25 cellular contexts compared by ENCODE assay signal in genomic region chr6:71375676-71376075, GRCh38.
A peak's percentile ranks its signal among the peaks of the same experiment; 100 is the strongest.
DNase-seq lines count a peak whose midpoint lies in the region; ATAC-seq and TF ChIP-seq lines count a peak whose summit lies in the region.
"Had no signal": no experiment of that assay in that cellular context is flagged by ENCODE, and none has a peak within 500 bp of the region (broad histone marks: within the 10 kb centered on the region; RNA-seq: fewer than 3 reads in every experiment).

No MANE protein-coding gene starts in this region.

- H3K27ac Mint-ChIP-seq in stimulated activated effector memory CD8-positive, alpha-beta T cell treated with anti-CD3 and anti-CD28 coated beads, Interleukin-12 subunit alpha, Interleukin-12 subunit beta, amount 100 ng/mL, for 72 hours: no peak overlapping the region
- H3K27ac Mint-ChIP-seq: activated CD4-positive, alpha-beta T cell treated with anti-CD3 and anti-CD28 coated beads for 36 hours; progenitor cell of endocrine pancreas had no signal

- TF ChIP-seq CTCF in heart left ventricle (IDR thresholded peaks at IDR 0.05) (no peak), left lung (IDR thresholded peaks at IDR 0.05) (no peak), upper lobe of right lung (IDR thresholded peaks at IDR 0.05) (no peak)

- no peak overlapping the region for H3K4me3 Mint-ChIP-seq in stimulated activated effector memory CD8-positive, alpha-beta T cell treated with anti-CD3 and anti-CD28 coated beads, Interleukin-12 subunit alpha, Interleukin-12 subunit beta, amount 100 ng/mL, for 72 hours
- H3K4me3 Mint-ChIP-seq: activated CD4-positive, alpha-beta T cell treated with anti-CD3 and anti-CD28 coated beads for 36 hours; activated T-cell treated with anti-CD3 and anti-CD28 coated beads, Interleukin-2, amount 50 U/mL, for 4 hours; CD8-positive, alpha-beta memory T cell; type B pancreatic cell had no signal

- H3K27me3 ChIP-seq in heart left ventricle (no peaks in the 10 kb centered on the region), right cardiac atrium (ENCODE audit: control insufficient read depth, insufficient read depth) (no peaks in the 10 kb centered on the region), left lung (no peaks in the 10 kb centered on the region), upper lobe of right lung (no peaks in the 10 kb centered on the region)
- H3K27me3 ChIP-seq: cardiac muscle cell, hepatocyte had no signal

- no peaks in the 10 kb centered on the region for H3K36me3 Mint-ChIP-seq in stimulated activated effector memory CD8-positive, alpha-beta T cell treated with anti-CD3 and anti-CD28 coated beads, Interleukin-12 subunit alpha, Interleukin-12 subunit beta, amount 100 ng/mL, for 72 hours
- H3K36me3 Mint-ChIP-seq: CD8-positive, alpha-beta memory T cell had no signal

- intact Hi-C loops in heart left ventricle (cut with DNase I): no loop called here
- intact Hi-C loops in right cardiac atrium (cut with DNase I): loop anchor here in 1 of 4 donors (10.0 kb wide), 1 partner anchor 709 kb away; no protein-coding TSS in a partner anchor
- intact Hi-C loops in left lung (cut with DNase I): loop anchor here in 1 of 2 donors (10.0 kb wide), 1 partner anchor 109 kb away; no protein-coding TSS in a partner anchor
- intact Hi-C loops in upper lobe of right lung (cut with DNase I): no loop called here

- DNase-seq in heart left ventricle: no peak
- no peak for DNase-seq in right cardiac atrium
- peak; percentile 70 for DNase-seq in dermis blood vessel endothelial cell
- DNase-seq in left lung: no peak
- no peak for DNase-seq in upper lobe of right lung
- no peak for DNase-seq in stimulated activated effector memory CD8-positive, alpha-beta T cell treated with anti-CD3 and anti-CD28 coated beads, Interleukin-12 subunit alpha, Interleukin-12 subunit beta, amount 100 ng/mL, for 72 hours (ENCODE audit: low spot score in 2 of 2)
- DNase-seq in NCI-H1436 (lab: John Stamatoyannopoulos, UW): no peak
- no peak for DNase-seq in LoVo (ENCODE audit: low spot score)
- DNase-seq: activated CD4-positive, alpha-beta T cell treated with anti-CD3 and anti-CD28 coated beads for 36 hours; activated naive CD4-positive, alpha-beta T cell; activated T-cell treated with anti-CD3 and anti-CD28 coated beads, Interleukin-2, amount 50 U/mL, for 4 hours; CD8-positive, alpha-beta memory T cell; DMS79; GOT3; KG1; NCI-H2029; NCI-H2227 treated with DMSO at 0.1 percent for 48 hours; NCI-H748 treated with DMSO at 0.1 percent for 48 hours had no signal

- no peak overlapping the region for H3K4me3 ChIP-seq in heart left ventricle
- no peak overlapping the region for H3K4me3 ChIP-seq in right cardiac atrium (ENCODE audit: low read length)
- H3K4me3 ChIP-seq in left lung: no peak overlapping the region
- H3K4me3 ChIP-seq in upper lobe of right lung: no peak overlapping the region
- H3K4me3 ChIP-seq: cardiac muscle cell, hepatocyte, skin epidermis had no signal

- H3K9me3 ChIP-seq in heart left ventricle: peaks cover 0 to 8% (median 0%) of the 10 kb centered on the region in 12 donors
- H3K9me3 ChIP-seq in right cardiac atrium (ENCODE audit: control insufficient read depth, low read length): no peaks in the 10 kb centered on the region
- H3K9me3 ChIP-seq in left lung: no peaks in the 10 kb centered on the region
- no peaks in the 10 kb centered on the region for H3K9me3 ChIP-seq in upper lobe of right lung

- TF ChIP-seq POLR2A in heart left ventricle (IDR thresholded peaks at IDR 0.05): no peak

- WGBS in heart left ventricle, 4 donors: 75 to 79% (median 77%) methylated on average over 1 of the region's 1 CpG
- WGBS in right cardiac atrium: 79% methylated on average over 1 of the region's 1 CpG

- no peaks in the 10 kb centered on the region for H3K9me3 Mint-ChIP-seq in stimulated activated effector memory CD8-positive, alpha-beta T cell treated with anti-CD3 and anti-CD28 coated beads, Interleukin-12 subunit alpha, Interleukin-12 subunit beta, amount 100 ng/mL, for 72 hours
- H3K9me3 Mint-ChIP-seq: activated T-cell treated with anti-CD3 and anti-CD28 coated beads, Interleukin-2, amount 50 U/mL, for 4 hours; type B pancreatic cell had no signal

- peak in 3 of 4 donors; percentile 56 to 70 (median 69) for ATAC-seq in heart left ventricle
- ATAC-seq in right cardiac atrium: no peak
- ATAC-seq in left lung: peak; percentile 91
- ATAC-seq in upper lobe of right lung: peak; percentile 67
- ATAC-seq in stimulated activated effector memory CD8-positive, alpha-beta T cell treated with anti-CD3 and anti-CD28 coated beads, Interleukin-12 subunit alpha, Interleukin-12 subunit beta, amount 100 ng/mL, for 72 hours: no peak
- ATAC-seq: activated CD4-positive, alpha-beta T cell treated with anti-CD3 and anti-CD28 coated beads for 36 hours; activated T-cell treated with anti-CD3 and anti-CD28 coated beads, Interleukin-2, amount 50 U/mL, for 4 hours; SK-N-SH treated with all-trans-retinoic acid at 6 μM for 48 hours had no signal

- H3K4me1 ChIP-seq in heart left ventricle (peaks cover 0 to 28% (median 4%) of the 10 kb centered on the region in 12 donors), right cardiac atrium (ENCODE audit: control insufficient read depth, insufficient read depth, low read length) (no peaks in the 10 kb centered on the region), left lung (peaks cover 0 to 5% of the 10 kb centered on the region in 2 donors), upper lobe of right lung (peaks cover 9% of the 10 kb centered on the region)

- H3K27ac ChIP-seq in heart left ventricle: peak overlapping the region in 1 of 12 donors; percentile 1
- no peak overlapping the region for H3K27ac ChIP-seq in right cardiac atrium (ENCODE audit: low read length)
- H3K27ac ChIP-seq in left lung: peak overlapping the region in 1 of 2 donors; percentile 11
- no peak overlapping the region for H3K27ac ChIP-seq in upper lobe of right lung
- H3K27ac ChIP-seq: cardiac muscle cell, hepatocyte, RWPE1, skin epidermis had no signal

- no peaks in the 10 kb centered on the region for H3K4me1 Mint-ChIP-seq in stimulated activated effector memory CD8-positive, alpha-beta T cell treated with anti-CD3 and anti-CD28 coated beads, Interleukin-12 subunit alpha, Interleukin-12 subunit beta, amount 100 ng/mL, for 72 hours
- H3K4me1 Mint-ChIP-seq: activated CD4-positive, alpha-beta T cell treated with anti-CD3 and anti-CD28 coated beads for 36 hours; CD8-positive, alpha-beta memory T cell had no signal

- H3K36me3 ChIP-seq in heart left ventricle (peaks cover 0 to 21% (median 5%) of the 10 kb centered on the region in 9 donors), left lung (no peaks in the 10 kb centered on the region), upper lobe of right lung (peaks cover 13% of the 10 kb centered on the region)
- H3K36me3 ChIP-seq: cardiac muscle cell had no signal

Comparison
In these comparisons a context has a peak if more than half of its experiments do, and no peak if none do; other contexts are left out.
1. ATAC-seq: peak in heart left ventricle (3 of 4), left lung (single experiment) and upper lobe of right lung (single experiment); none in right cardiac atrium (0 of 2) and stimulated activated effector memory CD8-positive, alpha-beta T cell treated with anti-CD3 and anti-CD28 coated beads, Interleukin-12 subunit alpha, Interleukin-12 subunit beta, amount 100 ng/mL, for 72 hours (single experiment).